ENCODE assay signal across 26 cellular contexts in genomic region chr3:126061301-126062032, GRCh38. TPM values are rescaled to one million over a fixed set of nuclear protein-coding genes. Genes with fewer than 3 reads are reported as not detected.
A peak's percentile ranks its signal among the peaks of the same experiment; 100 is the strongest.
DNase-seq lines count a peak whose midpoint lies in the region; ATAC-seq and TF ChIP-seq lines count a peak whose summit lies in the region.
"Had no signal": no experiment of that assay in that cellular context is flagged by ENCODE, and none has a peak within 500 bp of the region (broad histone marks: within the 10 kb centered on the region; RNA-seq: fewer than 3 reads in every experiment).

No MANE protein-coding gene starts in this region.

- in situ Hi-C loops in HAP-1 (cut with MboI; ENCODE audit: low sequenced_read_pairs), result no loop called here

- DNase-seq in left ventricle myocardium inferior (no peak), Right ventricle myocardium superior (no peak), mesenchymal stem cell (no peak), HAP-1 (ENCODE audit: low spot score in 2 of 2) (no peak), hepatocyte (ENCODE audit: low spot score) (no peak)
- no peak for DNase-seq in stimulated activated naive B cell treated with anti-CD40 and anti-IgM and Interleukin-4, amounts not matched to agents 10 μg/mL and 1 μg/mL and 100 μg/mL, for 72 hours
- DNase-seq: 8988T; ACHN; BE2C; Calu3; DMS153; DND-41; NCI-H1048; NCI-H1417; NCI-H1694; NCI-H2029 treated with DMSO at 0.1 percent for 48 hours; NCI-H446 treated with DMSO at 0.1 percent for 48 hours; NCI-H526; NCI-H82; NK-92 treated with Interleukin-12 subunit alpha and Interleukin-12 subunit beta, amount 100 ng/mL, for 24 hours; PC-3; SJCRH30 had no signal

- H3K27ac Mint-ChIP-seq in stimulated activated naive B cell treated with anti-CD40 and anti-IgM and Interleukin-4, amounts not matched to agents 10 μg/mL and 1 μg/mL and 100 μg/mL, for 72 hours, result peak overlapping the region; percentile 3

- H3K79me1 ChIP-seq in mesenchymal stem cell (replicated peaks; ENCODE audit: low read length, poor library complexity, severe bottlenecking), result peaks cover 9% of the 10 kb centered on the region

- H4K8ac ChIP-seq in mesenchymal stem cell (ENCODE audit: low read length), result peak overlapping the region; percentile 67

- intact Hi-C loops in left ventricle myocardium inferior (cut with micrococcal nuclease), result no loop called here
- intact Hi-C loops in Right ventricle myocardium superior (cut with DNase I), result no loop called here

- H3K9me3 ChIP-seq in left ventricle myocardium inferior (replicated peaks) (no peaks in the 10 kb centered on the region), mesenchymal stem cell (ENCODE audit: control insufficient read depth, low read length) (no peaks in the 10 kb centered on the region), HAP-1 (no peaks in the 10 kb centered on the region), hepatocyte (ENCODE audit: low read depth) (no peaks in the 10 kb centered on the region)
- H3K9me3 ChIP-seq: BE2C, SJCRH30 had no signal

- peaks cover 16 to 36% of the 10 kb centered on the region in 2 donors for H3K36me3 Mint-ChIP-seq in stimulated activated naive B cell treated with anti-CD40 and anti-IgM and Interleukin-4, amounts not matched to agents 10 μg/mL and 1 μg/mL and 100 μg/mL, for 72 hours

- ATAC-seq in Right ventricle myocardium superior (ENCODE audit: poor library complexity) (no peak), HG02973 (IDR thresholded peaks at IDR 0.05; ENCODE audit: unreplicated experiment) (no peak)
- ATAC-seq in stimulated activated naive B cell treated with anti-CD40 and anti-IgM and Interleukin-4, amounts not matched to agents 10 μg/mL and 1 μg/mL and 100 μg/mL, for 72 hours (replicated peaks), result no peak
- ATAC-seq: PC-3 had no signal

- no peak overlapping the region for H3K9ac ChIP-seq in mesenchymal stem cell (ENCODE audit: low read length)

- H3K4me3 ChIP-seq in left ventricle myocardium inferior (no peak overlapping the region), mesenchymal stem cell (ENCODE audit: insufficient read depth in 1 of 2, low read depth in 1 of 2, low read length in 2 of 2) (no peak overlapping the region), HAP-1 (no peak overlapping the region), hepatocyte (no peak overlapping the region)
- H3K4me3 ChIP-seq: SJCRH30 had no signal

- H3K36me3 ChIP-seq in left ventricle myocardium inferior, result peaks cover 16% of the 10 kb centered on the region
- H3K36me3 ChIP-seq in mesenchymal stem cell (ENCODE audit: control insufficient read depth in 1 of 2, insufficient read depth in 2 of 2, low read depth in 1 of 2, low read length in 2 of 2), result peaks cover 0 to 18% of the 10 kb centered on the region in 2 experiments
- H3K36me3 ChIP-seq in HAP-1 (replicated peaks), result no peaks in the 10 kb centered on the region
- H3K36me3 ChIP-seq in hepatocyte (replicated peaks; ENCODE audit: insufficient read depth, low read depth), result no peaks in the 10 kb centered on the region
- H3K36me3 ChIP-seq: BE2C, SJCRH30 had no signal

- H3K27me3 ChIP-seq in left ventricle myocardium inferior (ENCODE audit: low read depth), result no peaks in the 10 kb centered on the region
- no peaks in the 10 kb centered on the region for H3K27me3 ChIP-seq in mesenchymal stem cell (ENCODE audit: control insufficient read depth in 1 of 2, insufficient read depth in 1 of 2, low read length in 2 of 2)
- no peaks in the 10 kb centered on the region for H3K27me3 ChIP-seq in HAP-1 (ENCODE audit: low read depth)
- H3K27me3 ChIP-seq in hepatocyte, result no peaks in the 10 kb centered on the region
- H3K27me3 ChIP-seq: BE2C, SJCRH30 had no signal

- H3K18ac ChIP-seq in mesenchymal stem cell (ENCODE audit: low read depth in 1 of 2, low read length in 2 of 2), result no peak overlapping the region

- no peak overlapping the region for H2AK5ac ChIP-seq in mesenchymal stem cell (ENCODE audit: low read length, severe bottlenecking)

- H4K20me1 ChIP-seq in hepatocyte (ENCODE audit: insufficient read depth, poor library complexity, severe bottlenecking), result no peaks in the 10 kb centered on the region

- H4K91ac ChIP-seq in mesenchymal stem cell (ENCODE audit: low read length), result no peak overlapping the region

- 90% methylated on average over 8 of the region's 8 CpGs for WGBS in mesenchymal stem cell
- WGBS in hepatocyte (ENCODE audit: low lambda C conversion rate, missing lambda C conversion rate), result 92% methylated on average over 8 of the region's 8 CpGs

- H3K9me2 ChIP-seq in hepatocyte (replicated peaks; ENCODE audit: insufficient read depth), result no peaks in the 10 kb centered on the region

- H3K4me2 ChIP-seq in mesenchymal stem cell (ENCODE audit: low read length, poor library complexity, severe bottlenecking) (no peak overlapping the region), hepatocyte (no peak overlapping the region)

- H3K79me2 ChIP-seq in hepatocyte, result no peaks in the 10 kb centered on the region

- H3K4me3 Mint-ChIP-seq in stimulated activated naive B cell treated with anti-CD40 and anti-IgM and Interleukin-4, amounts not matched to agents 10 μg/mL and 1 μg/mL and 100 μg/mL, for 72 hours, result no peak overlapping the region
- H3K4me3 Mint-ChIP-seq: CD14-positive monocyte, IgD-negative memory B cell had no signal

- H2AFZ ChIP-seq in mesenchymal stem cell (ENCODE audit: low read depth, low read length) (no peak overlapping the region), hepatocyte (no peak overlapping the region)

- no peaks in the 10 kb centered on the region for H3K27me3 Mint-ChIP-seq in stimulated activated naive B cell treated with anti-CD40 and anti-IgM and Interleukin-4, amounts not matched to agents 10 μg/mL and 1 μg/mL and 100 μg/mL, for 72 hours
- H3K27me3 Mint-ChIP-seq: IgD-negative memory B cell had no signal

- peaks cover 12 to 14% of the 10 kb centered on the region in 2 donors for H3K4me1 Mint-ChIP-seq in stimulated activated naive B cell treated with anti-CD40 and anti-IgM and Interleukin-4, amounts not matched to agents 10 μg/mL and 1 μg/mL and 100 μg/mL, for 72 hours

- no peak overlapping the region for H2BK5ac ChIP-seq in mesenchymal stem cell (ENCODE audit: low read depth, low read length, poor library complexity, severe bottlenecking)

- no peak overlapping the region for H2BK120ac ChIP-seq in mesenchymal stem cell (ENCODE audit: low read depth, low read length)

- peak overlapping the region; percentile 83 for H3K27ac ChIP-seq in left ventricle myocardium inferior (replicated peaks)
- no peak overlapping the region for H3K27ac ChIP-seq in mesenchymal stem cell (ENCODE audit: low read length, poor library complexity, severe bottlenecking)
- H3K27ac ChIP-seq in hepatocyte, result no peak overlapping the region
- H3K27ac ChIP-seq: HL-60, SJCRH30 had no signal

- no peak overlapping the region for H2BK15ac ChIP-seq in mesenchymal stem cell (ENCODE audit: low read depth, poor library complexity, severe bottlenecking)

- TF ChIP-seq CTCF in left ventricle myocardium inferior (IDR thresholded peaks at IDR 0.05; ENCODE audit: borderline replicate concordance) (no peak), hepatocyte (IDR thresholded peaks at IDR 0.05; ENCODE audit: poor library complexity) (no peak)

- no peak overlapping the region for H3K23ac ChIP-seq in mesenchymal stem cell (ENCODE audit: low read length in 2 of 2)

- H2BK12ac ChIP-seq in mesenchymal stem cell (ENCODE audit: low read length in 2 of 2), result no peak overlapping the region

- H3K9me3 Mint-ChIP-seq in stimulated activated naive B cell treated with anti-CD40 and anti-IgM and Interleukin-4, amounts not matched to agents 10 μg/mL and 1 μg/mL and 100 μg/mL, for 72 hours, result no peaks in the 10 kb centered on the region
- H3K9me3 Mint-ChIP-seq: IgD-negative memory B cell had no signal

- H3K4me1 ChIP-seq in left ventricle myocardium inferior (peaks cover 38% of the 10 kb centered on the region), mesenchymal stem cell (ENCODE audit: control insufficient read depth, insufficient read depth, low read depth, low read length) (no peaks in the 10 kb centered on the region), HAP-1 (no peaks in the 10 kb centered on the region), hepatocyte (ENCODE audit: insufficient read depth) (peaks cover 11% of the 10 kb centered on the region)
- H3K4me1 ChIP-seq: BE2C, SJCRH30 had no signal

- peak overlapping the region in 1 of 2 experiments; percentile 5 for H3K14ac ChIP-seq in mesenchymal stem cell (ENCODE audit: low read length in 2 of 2)

- no peak overlapping the region for H3K4ac ChIP-seq in mesenchymal stem cell (ENCODE audit: low read depth in 1 of 2, low read length in 2 of 2)

RNA-seq across cellular contexts. Expression of gene SLC41A3, which starts 22.5 kb away (rescaled TPM):
- 30.2 TPM for total RNA-seq in left ventricle myocardium inferior
- 34.7 TPM for total RNA-seq in Right ventricle myocardium superior
- polyA plus RNA-seq in mesenchymal stem cell (2013, experiment 1 of 2), result 39.9 TPM
- 39.6 TPM for polyA plus RNA-seq in mesenchymal stem cell (2013, experiment 2 of 2)
- total RNA-seq in hepatocyte, result 43.4 and 52.9 TPM in 2 replicates
- polyA plus RNA-seq in hepatocyte, result 29.3 and 31.2 TPM in 2 replicates
